In genomic region chr12:71475280-71475679, GRCh38 we compare ENCODE assay signal across 20 cellular contexts. TPM values are rescaled to one million over a fixed set of nuclear protein-coding genes. Genes with fewer than 3 reads are reported as not detected.
DNase-seq lines count a peak whose midpoint lies in the region; ATAC-seq and TF ChIP-seq lines count a peak whose summit lies in the region.
"Had no signal": no experiment of that assay in that cellular context is flagged by ENCODE, and none has a peak within 500 bp of the region (broad histone marks: within the 10 kb centered on the region; RNA-seq: fewer than 3 reads in every experiment).

No MANE protein-coding gene starts in this region.

- DNase-seq in DMS 273 (lab: John Stamatoyannopoulos, UW; ENCODE audit: unreplicated experiment) (peak; percentile 10), DMS 273 treated with DMSO at 0.1 percent for 48 hours (lab: John Stamatoyannopoulos, UW) (no peak), WTC11 (ENCODE audit: low spot score) (no peak), left ventricle myocardium inferior (peak; percentile 21), stromal cell of bone marrow (ENCODE audit: low read depth) (peak; percentile 16), hepatic stellate cell (ENCODE audit: low spot score) (no peak), glomerular visceral epithelial cell (ENCODE audit: extremely low spot score) (no peak)
- DNase-seq in stimulated activated naive CD8-positive, alpha-beta T cell treated with anti-CD3 and anti-CD28 coated beads, Interleukin-15, Interleukin-2, amounts not matched to agents 100 U/mL and 50 U/mL, for 24 hours = no peak
- DNase-seq: activated CD4-positive, alpha-beta T cell treated with anti-CD3 and anti-CD28 coated beads for 36 hours; activated T-cell treated with anti-CD3 and anti-CD28 coated beads, Interleukin-2, amount 50 U/mL, for 4 hours; COR-L47; natural killer cell; NCI-H1694 treated with DMSO at 0.1 percent for 48 hours; spleen; SW 1271; thyroid gland had no signal

- no peaks in the 10 kb centered on the region for H3K4me1 ChIP-seq in left ventricle myocardium inferior
- H3K4me1 ChIP-seq: spleen, thyroid gland had no signal

- intact Hi-C loops in left ventricle myocardium inferior (cut with micrococcal nuclease) = no loop called here

- H3K9me3 Mint-ChIP-seq in WTC11 = no peaks in the 10 kb centered on the region
- H3K9me3 Mint-ChIP-seq: activated T-cell treated with anti-CD3 and anti-CD28 coated beads, Interleukin-2, amount 50 U/mL, for 4 hours; natural killer cell had no signal

- H3K27me3 ChIP-seq in left ventricle myocardium inferior (ENCODE audit: low read depth) = no peaks in the 10 kb centered on the region
- H3K27me3 ChIP-seq: spleen, thyroid gland had no signal

- no peaks in the 10 kb centered on the region for H3K27me3 Mint-ChIP-seq in WTC11 (ENCODE audit: low read depth)

- H3K27ac Mint-ChIP-seq in WTC11 = no peak overlapping the region
- H3K27ac Mint-ChIP-seq: activated CD4-positive, alpha-beta T cell treated with anti-CD3 and anti-CD28 coated beads for 36 hours; natural killer cell had no signal

- H3K9me3 ChIP-seq in left ventricle myocardium inferior (replicated peaks) = no peaks in the 10 kb centered on the region
- H3K9me3 ChIP-seq: spleen, thyroid gland had no signal

- H3K36me3 ChIP-seq in left ventricle myocardium inferior = no peaks in the 10 kb centered on the region
- H3K36me3 ChIP-seq: spleen, thyroid gland had no signal

- H3K4me3 Mint-ChIP-seq in WTC11 = no peak overlapping the region
- H3K4me3 Mint-ChIP-seq: activated CD4-positive, alpha-beta T cell treated with anti-CD3 and anti-CD28 coated beads for 36 hours; activated T-cell treated with anti-CD3 and anti-CD28 coated beads, Interleukin-2, amount 50 U/mL, for 4 hours; natural killer cell had no signal

- ATAC-seq in WTC11 = peak; percentile 36; the same call in 1 of the 2 replicates
- no peak for ATAC-seq in stimulated activated naive CD8-positive, alpha-beta T cell treated with anti-CD3 and anti-CD28 coated beads, Interleukin-15, Interleukin-2, amounts not matched to agents 100 U/mL and 50 U/mL, for 24 hours
- ATAC-seq: activated CD4-positive, alpha-beta T cell treated with anti-CD3 and anti-CD28 coated beads for 36 hours; activated T-cell treated with anti-CD3 and anti-CD28 coated beads, Interleukin-2, amount 50 U/mL, for 4 hours; left lobe of liver; natural killer cell had no signal

- TF ChIP-seq CTCF in WTC11 (IDR thresholded peaks at IDR 0.05) = no peak
- TF ChIP-seq CTCF in left ventricle myocardium inferior (IDR thresholded peaks at IDR 0.05; ENCODE audit: borderline replicate concordance) = no peak

- H3K4me3 ChIP-seq in left ventricle myocardium inferior = no peak overlapping the region
- H3K4me3 ChIP-seq: spleen, thyroid gland had no signal

- CTCF ChIA-PET in WTC11 (lab: Charles Lee) = no interaction called here

- POLR2A ChIA-PET in WTC11 (lab: Charles Lee) = no interaction called here

- H3K4me1 Mint-ChIP-seq in WTC11 = no peaks in the 10 kb centered on the region
- H3K4me1 Mint-ChIP-seq: activated CD4-positive, alpha-beta T cell treated with anti-CD3 and anti-CD28 coated beads for 36 hours; natural killer cell had no signal

- peak overlapping the region; percentile 44 for H3K27ac ChIP-seq in left ventricle myocardium inferior (replicated peaks)
- H3K27ac ChIP-seq: 22Rv1, spleen, thyroid gland had no signal

- no peaks in the 10 kb centered on the region for H3K36me3 Mint-ChIP-seq in WTC11
- H3K36me3 Mint-ChIP-seq: natural killer cell had no signal

TF ChIP-seq in WTC11, 78 proteins besides CTCF, POLR2A, EP300 and RAD21 (continues in another document):
- TF ChIP-seq ZNF121 (CRISPR knock-in tag; IDR thresholded peaks at IDR 0.05) = no peak
- TF ChIP-seq MXD4 (CRISPR knock-in tag; IDR thresholded peaks at IDR 0.05; ENCODE audit: borderline replicate concordance) = no peak
- TF ChIP-seq ZNF219 (CRISPR knock-in tag; IDR thresholded peaks at IDR 0.05; ENCODE audit: borderline replicate concordance) = no peak
- no peak for TF ChIP-seq MAX (CRISPR knock-in tag; IDR thresholded peaks at IDR 0.05)
- no peak for TF ChIP-seq GTF2I (CRISPR knock-in tag; conservative IDR thresholded peaks at IDR 0.05)
- TF ChIP-seq TEAD4 (CRISPR knock-in tag; IDR thresholded peaks at IDR 0.05) = no peak
- TF ChIP-seq STAT6 (CRISPR knock-in tag; conservative IDR thresholded peaks at IDR 0.05; ENCODE audit: low read depth) = no peak
- no peak for TF ChIP-seq TCF7 (CRISPR knock-in tag; IDR thresholded peaks at IDR 0.05; ENCODE audit: low read depth)
- TF ChIP-seq ZNF425 (CRISPR knock-in tag; conservative IDR thresholded peaks at IDR 0.05) = no peak
- no peak for TF ChIP-seq GRHL2 (CRISPR knock-in tag; IDR thresholded peaks at IDR 0.05; ENCODE audit: insufficient replicate concordance, severe bottlenecking)
- no peak for TF ChIP-seq E2F5 (CRISPR knock-in tag; IDR thresholded peaks at IDR 0.05)
- no peak for TF ChIP-seq ZNF138 (CRISPR knock-in tag; conservative IDR thresholded peaks at IDR 0.05)
- no peak for TF ChIP-seq ZNF232 (CRISPR knock-in tag; IDR thresholded peaks at IDR 0.05)
- TF ChIP-seq ATF2 (CRISPR knock-in tag; IDR thresholded peaks at IDR 0.05; ENCODE audit: borderline replicate concordance, low read depth) = no peak
- no peak for TF ChIP-seq RELA (CRISPR knock-in tag; IDR thresholded peaks at IDR 0.05; ENCODE audit: borderline replicate concordance)
- no peak for TF ChIP-seq MLX (CRISPR knock-in tag; IDR thresholded peaks at IDR 0.05)
- no peak for TF ChIP-seq SMAD4 (CRISPR knock-in tag; IDR thresholded peaks at IDR 0.05)
- TF ChIP-seq CREB1 (CRISPR knock-in tag; IDR thresholded peaks at IDR 0.05) = no peak
- no peak for TF ChIP-seq TP53 (CRISPR knock-in tag; IDR thresholded peaks at IDR 0.05)

RNA-seq across cellular contexts. Expression of gene LGR5, which starts 35.7 kb away (rescaled TPM):
- total RNA-seq in WTC11 (2021) = 0.09 to 0.55 TPM (median 0.17 TPM) in 3 replicates
- total RNA-seq in left ventricle myocardium inferior = not detected
- total RNA-seq: activated CD4-positive, alpha-beta T cell treated with anti-CD3 and anti-CD28 coated beads for 36 hours; activated T-cell treated with anti-CD3 and anti-CD28 coated beads, Interleukin-2, amount 50 U/mL, for 4 hours; dermis microvascular lymphatic vessel endothelial cell; glomerular endothelial cell; natural killer cell; spleen had no signal

Comparison
In these comparisons a context has a peak if more than half of its experiments do, and no peak if none do; other contexts are left out.
1. DNase-seq: peak in DMS 273 (single experiment), left ventricle myocardium inferior (single experiment) and stromal cell of bone marrow (single experiment); none in DMS 273 treated with DMSO at 0.1 percent for 48 hours (single experiment), WTC11 (single experiment), hepatic stellate cell (single experiment), glomerular visceral epithelial cell (single experiment) and stimulated activated naive CD8-positive, alpha-beta T cell treated with anti-CD3 and anti-CD28 coated beads, Interleukin-15, Interleukin-2, amounts not matched to agents 100 U/mL and 50 U/mL, for 24 hours (single experiment).